10 cellular contexts compared by ENCODE assay signal in the genomic region with DNA sequence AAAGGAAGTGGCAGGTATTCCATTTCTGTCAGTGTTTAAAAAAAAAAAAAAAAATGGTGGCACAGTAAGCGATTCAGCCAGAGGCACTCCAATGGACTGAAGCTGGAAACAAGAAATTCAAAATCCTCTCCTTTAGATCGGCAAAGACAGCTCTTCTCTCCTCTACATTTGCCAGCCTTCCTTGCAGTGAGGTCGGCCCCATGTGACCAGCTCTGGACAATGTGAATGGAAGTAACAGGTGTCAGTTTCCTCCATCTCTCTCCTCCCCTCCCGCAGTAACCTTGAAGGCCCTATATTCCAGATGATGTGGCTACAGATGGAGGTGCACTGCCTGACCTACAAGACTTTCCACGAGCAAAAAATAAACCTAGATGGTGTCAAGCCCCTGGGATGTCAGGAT.
DNase-seq lines count a peak whose midpoint lies in the region; ATAC-seq and TF ChIP-seq lines count a peak whose summit lies in the region.
"Had no signal": no experiment of that assay in that cellular context is flagged by ENCODE, and none has a peak within 500 bp of the region (broad histone marks: within the 10 kb centered on the region; RNA-seq: fewer than 3 reads in every experiment).

No MANE protein-coding gene starts in this region.

- peaks cover 0 to 4% (median 0%) of the 10 kb centered on the region in 11 experiments; a peak in 1 of 22 replicates for H3K27me3 ChIP-seq in BLaER1 treated with 17β-estradiol and CSF1 and Interleukin-3, amounts not matched to agents 10 nM and 100 nM

- H3K4me1 ChIP-seq in BLaER1 treated with 17β-estradiol and CSF1 and Interleukin-3, amounts not matched to agents 10 nM and 100 nM: peaks cover 73 to 100% (median 93%) of the 10 kb centered on the region in 10 experiments

- H3K4me2 ChIP-seq in BLaER1 treated with 17β-estradiol and CSF1 and Interleukin-3, amounts not matched to agents 10 nM and 100 nM: peak overlapping the region; percentile 74 to 94 (median 86)

- no peaks in the 10 kb centered on the region for H3K36me3 ChIP-seq in BLaER1 treated with 17β-estradiol and CSF1 and Interleukin-3, amounts not matched to agents 10 nM and 100 nM

- ATAC-seq in HG03103 (IDR thresholded peaks at IDR 0.05; ENCODE audit: low read depth, unreplicated experiment) (peak; percentile 20), SK-N-SH treated with all-trans-retinoic acid at 6 μM for 48 hours (peak; percentile 5), HG03378 (IDR thresholded peaks at IDR 0.05; ENCODE audit: unreplicated experiment) (no peak)

- peaks cover 0 to 49% (median 0%) of the 10 kb centered on the region in 11 experiments; a peak in 7 of 22 replicates for H4K20me1 ChIP-seq in BLaER1 treated with 17β-estradiol and CSF1 and Interleukin-3, amounts not matched to agents 10 nM and 100 nM

- H3K27ac ChIP-seq in BLaER1 treated with 17β-estradiol and CSF1 and Interleukin-3, amounts not matched to agents 10 nM and 100 nM: peak overlapping the region in 9 of 11 experiments; percentile 33 to 92 (median 74); a peak in 18 of 22 replicates
- H3K27ac ChIP-seq: HL-60 had no signal

- H3K9me3 ChIP-seq in BLaER1 treated with 17β-estradiol and CSF1 and Interleukin-3, amounts not matched to agents 10 nM and 100 nM (replicated peaks in 1 of 11): no peaks in the 10 kb centered on the region

- H3K9ac ChIP-seq in BLaER1 treated with 17β-estradiol and CSF1 and Interleukin-3, amounts not matched to agents 10 nM and 100 nM: peak overlapping the region in 8 of 11 experiments; percentile 5 to 78 (median 62); a peak in 14 of 22 replicates

- DNase-seq in medulla oblongata (ENCODE audit: extremely low spot score) (peak; percentile 67), HK-2 (ENCODE audit: unreplicated experiment) (no peak), DMS79 treated with DMSO at 0.1 percent for 48 hours (lab: John Stamatoyannopoulos, UW) (no peak)
- DNase-seq in stimulated activated naive CD4-positive, alpha-beta T cell treated with Interleukin-2 at 50 U/mL for 16 hours (lab: John Stamatoyannopoulos, UW): no peak
- DNase-seq: activated CD8-positive, alpha-beta memory T cell treated with anti-CD3 and anti-CD28 coated beads, Interleukin-2, amount 50 U/mL, for 48 hours had no signal

- H3K4me3 ChIP-seq in BLaER1 treated with 17β-estradiol and CSF1 and Interleukin-3, amounts not matched to agents 10 nM and 100 nM: peak overlapping the region in 5 of 10 experiments; percentile 3 to 18 (median 11); a peak in 2 of 20 replicates

TF ChIP-seq in SK-N-SH treated with all-trans-retinoic acid at 6 μM for 48 hours, 23 proteins besides CTCF, POLR2A, EP300 and RAD21:
- TF ChIP-seq OSR1 (CRISPR knock-in tag; IDR thresholded peaks at IDR 0.05) (no peak), PPARA (CRISPR knock-in tag; IDR thresholded peaks at IDR 0.05; ENCODE audit: borderline replicate concordance) (no peak), SNAI2 (CRISPR knock-in tag; IDR thresholded peaks at IDR 0.05) (no peak), BACH2 (CRISPR knock-in tag; IDR thresholded peaks at IDR 0.05; ENCODE audit: borderline replicate concordance) (no peak), ZFP3 (CRISPR knock-in tag; IDR thresholded peaks at IDR 0.05) (no peak), ARNTL (CRISPR knock-in tag; IDR thresholded peaks at IDR 0.05; ENCODE audit: borderline replicate concordance, low read depth) (no peak), RARB (CRISPR knock-in tag; IDR thresholded peaks at IDR 0.05) (no peak), ZNF70 (CRISPR knock-in tag; IDR thresholded peaks at IDR 0.05) (no peak), GLIS3 (CRISPR knock-in tag; IDR thresholded peaks at IDR 0.05) (no peak), TCF4 (CRISPR knock-in tag; IDR thresholded peaks at IDR 0.05; ENCODE audit: borderline replicate concordance) (no peak)
- TF ChIP-seq, protein P1, sequence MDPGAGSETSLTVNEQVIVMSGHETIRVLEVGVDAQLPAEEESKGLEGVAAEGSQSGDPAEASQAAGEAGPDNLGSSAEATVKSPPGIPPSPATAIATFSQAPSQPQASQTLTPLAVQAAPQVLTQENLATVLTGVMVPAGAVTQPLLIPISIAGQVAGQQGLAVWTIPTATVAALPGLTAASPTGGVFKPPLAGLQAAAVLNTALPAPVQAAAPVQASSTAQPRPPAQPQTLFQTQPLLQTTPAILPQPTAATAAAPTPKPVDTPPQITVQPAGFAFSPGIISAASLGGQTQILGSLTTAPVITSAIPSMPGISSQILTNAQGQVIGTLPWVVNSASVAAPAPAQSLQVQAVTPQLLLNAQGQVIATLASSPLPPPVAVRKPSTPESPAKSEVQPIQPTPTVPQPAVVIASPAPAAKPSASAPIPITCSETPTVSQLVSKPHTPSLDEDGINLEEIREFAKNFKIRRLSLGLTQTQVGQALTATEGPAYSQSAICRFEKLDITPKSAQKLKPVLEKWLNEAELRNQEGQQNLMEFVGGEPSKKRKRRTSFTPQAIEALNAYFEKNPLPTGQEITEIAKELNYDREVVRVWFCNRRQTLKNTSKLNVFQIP (CRISPR knock-in tag; IDR thresholded peaks at IDR 0.05; ENCODE audit: borderline replicate concordance, low read depth): no peak
- TF ChIP-seq, protein P2, sequence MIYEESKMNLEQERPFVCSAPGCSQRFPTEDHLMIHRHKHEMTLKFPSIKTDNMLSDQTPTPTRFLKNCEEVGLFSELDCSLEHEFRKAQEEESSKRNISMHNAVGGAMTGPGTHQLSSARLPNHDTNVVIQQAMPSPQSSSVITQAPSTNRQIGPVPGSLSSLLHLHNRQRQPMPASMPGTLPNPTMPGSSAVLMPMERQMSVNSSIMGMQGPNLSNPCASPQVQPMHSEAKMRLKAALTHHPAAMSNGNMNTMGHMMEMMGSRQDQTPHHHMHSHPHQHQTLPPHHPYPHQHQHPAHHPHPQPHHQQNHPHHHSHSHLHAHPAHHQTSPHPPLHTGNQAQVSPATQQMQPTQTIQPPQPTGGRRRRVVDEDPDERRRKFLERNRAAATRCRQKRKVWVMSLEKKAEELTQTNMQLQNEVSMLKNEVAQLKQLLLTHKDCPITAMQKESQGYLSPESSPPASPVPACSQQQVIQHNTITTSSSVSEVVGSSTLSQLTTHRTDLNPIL (CRISPR knock-in tag; IDR thresholded peaks at IDR 0.05; ENCODE audit: low read depth): no peak
- TF ChIP-seq, protein P3, sequence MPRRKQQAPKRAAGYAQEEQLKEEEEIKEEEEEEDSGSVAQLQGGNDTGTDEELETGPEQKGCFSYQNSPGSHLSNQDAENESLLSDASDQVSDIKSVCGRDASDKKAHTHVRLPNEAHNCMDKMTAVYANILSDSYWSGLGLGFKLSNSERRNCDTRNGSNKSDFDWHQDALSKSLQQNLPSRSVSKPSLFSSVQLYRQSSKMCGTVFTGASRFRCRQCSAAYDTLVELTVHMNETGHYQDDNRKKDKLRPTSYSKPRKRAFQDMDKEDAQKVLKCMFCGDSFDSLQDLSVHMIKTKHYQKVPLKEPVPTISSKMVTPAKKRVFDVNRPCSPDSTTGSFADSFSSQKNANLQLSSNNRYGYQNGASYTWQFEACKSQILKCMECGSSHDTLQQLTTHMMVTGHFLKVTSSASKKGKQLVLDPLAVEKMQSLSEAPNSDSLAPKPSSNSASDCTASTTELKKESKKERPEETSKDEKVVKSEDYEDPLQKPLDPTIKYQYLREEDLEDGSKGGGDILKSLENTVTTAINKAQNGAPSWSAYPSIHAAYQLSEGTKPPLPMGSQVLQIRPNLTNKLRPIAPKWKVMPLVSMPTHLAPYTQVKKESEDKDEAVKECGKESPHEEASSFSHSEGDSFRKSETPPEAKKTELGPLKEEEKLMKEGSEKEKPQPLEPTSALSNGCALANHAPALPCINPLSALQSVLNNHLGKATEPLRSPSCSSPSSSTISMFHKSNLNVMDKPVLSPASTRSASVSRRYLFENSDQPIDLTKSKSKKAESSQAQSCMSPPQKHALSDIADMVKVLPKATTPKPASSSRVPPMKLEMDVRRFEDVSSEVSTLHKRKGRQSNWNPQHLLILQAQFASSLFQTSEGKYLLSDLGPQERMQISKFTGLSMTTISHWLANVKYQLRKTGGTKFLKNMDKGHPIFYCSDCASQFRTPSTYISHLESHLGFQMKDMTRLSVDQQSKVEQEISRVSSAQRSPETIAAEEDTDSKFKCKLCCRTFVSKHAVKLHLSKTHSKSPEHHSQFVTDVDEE (CRISPR knock-in tag; IDR thresholded peaks at IDR 0.05): no peak
